Comparison of ENCODE assay signal across 23 cellular contexts in genomic region chr20:24978493-24978892, GRCh38. TPM values are rescaled to one million over a fixed set of nuclear protein-coding genes. Genes with fewer than 3 reads are reported as not detected.
DNase-seq lines count a peak whose midpoint lies in the region; ATAC-seq lines count a peak whose summit lies in the region.
"Had no signal": no experiment of that assay in that cellular context is flagged by ENCODE, and none has a peak within 500 bp of the region (broad histone marks: within the 10 kb centered on the region; RNA-seq: fewer than 3 reads in every experiment).

No MANE protein-coding gene starts in this region.

- peak in 52 of 58 donors; percentile 22 to 82 (median 58) for DNase-seq in anterior cingulate cortex (lab: John Stamatoyannopoulos, UW)
- DNase-seq in ecto neural progenitor cell (ENCODE audit: low spot score): peak; percentile 21
- peak; percentile 80 for DNase-seq in mesenteric fat pad (ENCODE audit: low spot score)
- DNase-seq in substantia nigra (lab: John Stamatoyannopoulos, UW): peak in 36 of 49 donors; percentile 17 to 84 (median 48)
- DNase-seq in retina: no peak
- no peak for DNase-seq in GM19238 (ENCODE audit: insufficient read length, low spot score)
- DNase-seq: activated CD4-positive, alpha-beta T cell treated with anti-CD3 and anti-CD28 coated beads for 48 hours; activated naive CD4-positive, alpha-beta T cell treated with anti-CD3 and anti-CD28 coated beads for 36 hours; effector CD4-positive, alpha-beta T cell; foreskin fibroblast; GM23248; KG1; NCI-H1436 treated with DMSO at 0.1 percent for 48 hours; NCI-H510A treated with DMSO at 0.1 percent for 48 hours; SHP77; stimulated activated CD4-positive, alpha-beta T cell treated with anti-CD3 and anti-CD28 coated beads, Interleukin-2, amount 100 ng/mL, for 48 hours; stimulated activated naive CD4-positive, alpha-beta T cell had no signal

- ATAC-seq in GM21423 (IDR thresholded peaks at IDR 0.05; ENCODE audit: unreplicated experiment): no peak

- peak overlapping the region; percentile 52 for H3K27ac ChIP-seq in substantia nigra (ENCODE audit: low read depth, low read length, poor library complexity, severe bottlenecking)
- H3K27ac ChIP-seq: GM23248, hepatocyte, VCaP had no signal

RNA-seq across cellular contexts. Expression of gene APMAP, which starts 14.1 kb away (rescaled TPM):
- 166 TPM for total RNA-seq in mesenteric fat pad

RNA-seq across cellular contexts. Expression of gene CST7, which starts 29.4 kb away (rescaled TPM):
- 11.5 TPM for total RNA-seq in mesenteric fat pad
- total RNA-seq: epithelial cell of proximal tubule, GM23248, hepatocyte, neural crest cell, pulmonary artery endothelial cell had no signal

Comparison
In these comparisons a context has a peak if more than half of its experiments do, and no peak if none do; other contexts are left out.
1. DNase-seq: peak in anterior cingulate cortex (52 of 58), ecto neural progenitor cell (single experiment), mesenteric fat pad (single experiment) and substantia nigra (36 of 49); none in retina (single experiment) and GM19238 (single experiment).